In genomic region chr6:128139519-128139918, GRCh38 we compare ENCODE assay signal across 1 cellular context.
A peak's percentile ranks its signal among the peaks of the same experiment; 100 is the strongest.
TF ChIP-seq lines count a peak whose summit lies in the region.

No MANE protein-coding gene starts in this region.

TF ChIP-seq in HepG2, 621 proteins besides CTCF, POLR2A, EP300 and RAD21 (continued from another document):
- TF ChIP-seq, protein P1, sequence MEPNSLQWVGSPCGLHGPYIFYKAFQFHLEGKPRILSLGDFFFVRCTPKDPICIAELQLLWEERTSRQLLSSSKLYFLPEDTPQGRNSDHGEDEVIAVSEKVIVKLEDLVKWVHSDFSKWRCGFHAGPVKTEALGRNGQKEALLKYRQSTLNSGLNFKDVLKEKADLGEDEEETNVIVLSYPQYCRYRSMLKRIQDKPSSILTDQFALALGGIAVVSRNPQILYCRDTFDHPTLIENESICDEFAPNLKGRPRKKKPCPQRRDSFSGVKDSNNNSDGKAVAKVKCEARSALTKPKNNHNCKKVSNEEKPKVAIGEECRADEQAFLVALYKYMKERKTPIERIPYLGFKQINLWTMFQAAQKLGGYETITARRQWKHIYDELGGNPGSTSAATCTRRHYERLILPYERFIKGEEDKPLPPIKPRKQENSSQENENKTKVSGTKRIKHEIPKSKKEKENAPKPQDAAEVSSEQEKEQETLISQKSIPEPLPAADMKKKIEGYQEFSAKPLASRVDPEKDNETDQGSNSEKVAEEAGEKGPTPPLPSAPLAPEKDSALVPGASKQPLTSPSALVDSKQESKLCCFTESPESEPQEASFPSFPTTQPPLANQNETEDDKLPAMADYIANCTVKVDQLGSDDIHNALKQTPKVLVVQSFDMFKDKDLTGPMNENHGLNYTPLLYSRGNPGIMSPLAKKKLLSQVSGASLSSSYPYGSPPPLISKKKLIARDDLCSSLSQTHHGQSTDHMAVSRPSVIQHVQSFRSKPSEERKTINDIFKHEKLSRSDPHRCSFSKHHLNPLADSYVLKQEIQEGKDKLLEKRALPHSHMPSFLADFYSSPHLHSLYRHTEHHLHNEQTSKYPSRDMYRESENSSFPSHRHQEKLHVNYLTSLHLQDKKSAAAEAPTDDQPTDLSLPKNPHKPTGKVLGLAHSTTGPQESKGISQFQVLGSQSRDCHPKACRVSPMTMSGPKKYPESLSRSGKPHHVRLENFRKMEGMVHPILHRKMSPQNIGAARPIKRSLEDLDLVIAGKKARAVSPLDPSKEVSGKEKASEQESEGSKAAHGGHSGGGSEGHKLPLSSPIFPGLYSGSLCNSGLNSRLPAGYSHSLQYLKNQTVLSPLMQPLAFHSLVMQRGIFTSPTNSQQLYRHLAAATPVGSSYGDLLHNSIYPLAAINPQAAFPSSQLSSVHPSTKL (CRISPR knock-in tag; IDR thresholded peaks at IDR 0.05): 0 out of 2 replicates have a peak, but pooled peaks have one; percentile 17
- peak; percentile 39; the same call in 1 of the 2 replicates for TF ChIP-seq HMG20A (CRISPR knock-in tag; IDR thresholded peaks at IDR 0.05; ENCODE audit: borderline replicate concordance)
- no peak for TF ChIP-seq NR1H2 (CRISPR knock-in tag; IDR thresholded peaks at IDR 0.05; ENCODE audit: borderline replicate concordance, low read depth)
- TF ChIP-seq ZNF510 (CRISPR knock-in tag; IDR thresholded peaks at IDR 0.05; ENCODE audit: low read depth): no peak
